In the genomic region with DNA sequence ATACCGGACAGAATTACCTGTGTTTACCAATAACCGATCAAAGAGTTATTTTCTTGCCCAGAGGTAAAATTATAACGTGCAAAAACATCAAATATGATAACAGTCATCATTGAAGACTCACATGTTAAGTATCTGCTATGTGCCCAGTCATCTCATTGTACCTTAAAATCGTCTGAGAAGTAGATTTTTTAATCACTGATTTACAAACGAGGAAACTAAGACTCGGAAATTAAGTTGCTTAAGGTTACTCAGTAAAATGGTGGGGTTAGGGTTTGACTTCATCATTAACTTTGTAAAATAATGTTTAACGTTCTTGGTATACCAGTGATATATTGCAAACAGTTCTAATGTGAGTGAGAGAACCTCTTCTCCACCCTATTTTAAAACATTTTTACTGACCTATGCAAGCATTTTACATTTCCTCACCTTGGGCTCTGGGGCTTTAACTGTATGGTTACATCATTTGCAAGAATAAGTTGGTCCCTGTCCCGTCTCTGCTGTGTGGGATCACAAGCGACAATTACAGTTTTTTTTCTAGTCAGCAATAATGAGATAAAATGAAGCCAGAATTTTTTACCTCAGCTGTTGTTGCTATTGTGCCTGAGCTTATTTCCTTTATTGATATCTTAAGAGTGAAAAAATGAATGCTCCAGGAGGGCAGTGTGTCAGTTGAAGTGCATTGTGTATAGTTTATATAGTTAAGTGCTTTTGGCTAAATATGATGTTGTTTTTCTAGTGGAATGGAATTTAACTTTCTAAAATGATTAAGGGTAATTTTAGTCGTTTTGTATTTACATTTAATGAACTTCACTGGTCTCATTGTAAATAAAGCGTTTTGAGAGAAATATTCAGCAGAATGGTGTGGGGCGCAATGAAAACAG, we compare ENCODE assay signal across 1 cellular context.
A peak's percentile ranks its signal among the peaks of the same experiment; 100 is the strongest.
TF ChIP-seq lines count a peak whose summit lies in the region.

No MANE protein-coding gene starts in this region.

TF ChIP-seq in HepG2, 621 proteins besides CTCF, POLR2A, EP300 and RAD21:
- TF ChIP-seq ZNF432 (CRISPR knock-in tag; IDR thresholded peaks at IDR 0.05; ENCODE audit: borderline replicate concordance) (no peak), ZSCAN9 (CRISPR knock-in tag; IDR thresholded peaks at IDR 0.05; ENCODE audit: borderline replicate concordance) (no peak), ZIK1 (CRISPR knock-in tag; IDR thresholded peaks at IDR 0.05; ENCODE audit: borderline replicate concordance, low read depth) (no peak), ZNF709 (CRISPR knock-in tag; IDR thresholded peaks at IDR 0.05) (no peak), ZNF614 (CRISPR knock-in tag; IDR thresholded peaks at IDR 0.05; ENCODE audit: borderline replicate concordance) (no peak), MXI1 (IDR thresholded peaks at IDR 0.05; ENCODE audit: borderline replicate concordance, low read depth, low read length) (no peak), MLLT10 (CRISPR knock-in tag; IDR thresholded peaks at IDR 0.05) (no peak), MBNL3 (CRISPR knock-in tag; conservative IDR thresholded peaks at IDR 0.05) (no peak), ZNF549 (CRISPR knock-in tag; IDR thresholded peaks at IDR 0.05) (no peak), SMYD3 (CRISPR knock-in tag; IDR thresholded peaks at IDR 0.05) (no peak), ZBTB3 (CRISPR knock-in tag; IDR thresholded peaks at IDR 0.05; ENCODE audit: borderline replicate concordance, low read depth) (0 out of 2 replicates have a peak, but pooled peaks have one; percentile 1), MAFF (IDR thresholded peaks at IDR 0.05; ENCODE audit: low read depth, low read length) (0 out of 2 replicates have a peak, but pooled peaks have one; percentile 39), MAFK (conservative IDR thresholded peaks at IDR 0.05 in 1 of 2, IDR thresholded peaks at IDR 0.05 in 1 of 2; ENCODE audit: low read length in 2 of 2) (peak; percentile 53 to 62), RXRA (CRISPR knock-in tag; IDR thresholded peaks at IDR 0.05) (no peak), CBX2 (IDR thresholded peaks at IDR 0.05; ENCODE audit: low read depth, low read length) (no peak), CBX2 (CRISPR knock-in tag; IDR thresholded peaks at IDR 0.05; ENCODE audit: low read depth) (no peak), CREB1 (IDR thresholded peaks at IDR 0.05) (no peak), CREB1 (CRISPR knock-in tag; IDR thresholded peaks at IDR 0.05) (0 out of 2 replicates have a peak, but pooled peaks have one; percentile 17), PCBP1 (IDR thresholded peaks at IDR 0.05; ENCODE audit: borderline replicate concordance, low read depth, low read length) (no peak), ZNF720 (CRISPR knock-in tag; IDR thresholded peaks at IDR 0.05) (no peak), CEBPG (CRISPR knock-in tag; IDR thresholded peaks at IDR 0.05) (peak; percentile 35; the same call in 1 of the 2 replicates), ZBTB7B (CRISPR knock-in tag; IDR thresholded peaks at IDR 0.05) (no peak), REXO4 (CRISPR knock-in tag; IDR thresholded peaks at IDR 0.05; ENCODE audit: borderline replicate concordance) (no peak), ZC3H4 (CRISPR knock-in tag; IDR thresholded peaks at IDR 0.05; ENCODE audit: borderline replicate concordance) (no peak), RELA (CRISPR knock-in tag; IDR thresholded peaks at IDR 0.05) (no peak)
- TF ChIP-seq, protein P1, sequence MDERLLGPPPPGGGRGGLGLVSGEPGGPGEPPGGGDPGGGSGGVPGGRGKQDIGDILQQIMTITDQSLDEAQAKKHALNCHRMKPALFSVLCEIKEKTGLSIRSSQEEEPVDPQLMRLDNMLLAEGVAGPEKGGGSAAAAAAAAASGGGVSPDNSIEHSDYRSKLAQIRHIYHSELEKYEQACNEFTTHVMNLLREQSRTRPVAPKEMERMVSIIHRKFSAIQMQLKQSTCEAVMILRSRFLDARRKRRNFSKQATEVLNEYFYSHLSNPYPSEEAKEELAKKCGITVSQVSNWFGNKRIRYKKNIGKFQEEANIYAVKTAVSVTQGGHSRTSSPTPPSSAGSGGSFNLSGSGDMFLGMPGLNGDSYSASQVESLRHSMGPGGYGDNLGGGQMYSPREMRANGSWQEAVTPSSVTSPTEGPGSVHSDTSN (CRISPR knock-in tag; IDR thresholded peaks at IDR 0.05): no peak
- TF ChIP-seq, protein P2, sequence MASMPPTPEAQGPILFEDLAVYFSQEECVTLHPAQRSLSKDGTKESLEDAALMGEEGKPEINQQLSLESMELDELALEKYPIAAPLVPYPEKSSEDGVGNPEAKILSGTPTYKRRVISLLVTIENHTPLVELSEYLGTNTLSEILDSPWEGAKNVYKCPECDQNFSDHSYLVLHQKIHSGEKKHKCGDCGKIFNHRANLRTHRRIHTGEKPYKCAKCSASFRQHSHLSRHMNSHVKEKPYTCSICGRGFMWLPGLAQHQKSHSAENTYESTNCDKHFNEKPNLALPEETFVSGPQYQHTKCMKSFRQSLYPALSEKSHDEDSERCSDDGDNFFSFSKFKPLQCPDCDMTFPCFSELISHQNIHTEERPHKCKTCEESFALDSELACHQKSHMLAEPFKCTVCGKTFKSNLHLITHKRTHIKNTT (CRISPR knock-in tag; IDR thresholded peaks at IDR 0.05): no peak
- TF ChIP-seq, protein P3, sequence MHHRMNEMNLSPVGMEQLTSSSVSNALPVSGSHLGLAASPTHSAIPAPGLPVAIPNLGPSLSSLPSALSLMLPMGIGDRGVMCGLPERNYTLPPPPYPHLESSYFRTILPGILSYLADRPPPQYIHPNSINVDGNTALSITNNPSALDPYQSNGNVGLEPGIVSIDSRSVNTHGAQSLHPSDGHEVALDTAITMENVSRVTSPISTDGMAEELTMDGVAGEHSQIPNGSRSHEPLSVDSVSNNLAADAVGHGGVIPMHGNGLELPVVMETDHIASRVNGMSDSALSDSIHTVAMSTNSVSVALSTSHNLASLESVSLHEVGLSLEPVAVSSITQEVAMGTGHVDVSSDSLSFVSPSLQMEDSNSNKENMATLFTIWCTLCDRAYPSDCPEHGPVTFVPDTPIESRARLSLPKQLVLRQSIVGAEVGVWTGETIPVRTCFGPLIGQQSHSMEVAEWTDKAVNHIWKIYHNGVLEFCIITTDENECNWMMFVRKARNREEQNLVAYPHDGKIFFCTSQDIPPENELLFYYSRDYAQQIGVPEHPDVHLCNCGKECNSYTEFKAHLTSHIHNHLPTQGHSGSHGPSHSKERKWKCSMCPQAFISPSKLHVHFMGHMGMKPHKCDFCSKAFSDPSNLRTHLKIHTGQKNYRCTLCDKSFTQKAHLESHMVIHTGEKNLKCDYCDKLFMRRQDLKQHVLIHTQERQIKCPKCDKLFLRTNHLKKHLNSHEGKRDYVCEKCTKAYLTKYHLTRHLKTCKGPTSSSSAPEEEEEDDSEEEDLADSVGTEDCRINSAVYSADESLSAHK (CRISPR knock-in tag; IDR thresholded peaks at IDR 0.05; ENCODE audit: borderline replicate concordance): no peak
- TF ChIP-seq, protein P4, sequence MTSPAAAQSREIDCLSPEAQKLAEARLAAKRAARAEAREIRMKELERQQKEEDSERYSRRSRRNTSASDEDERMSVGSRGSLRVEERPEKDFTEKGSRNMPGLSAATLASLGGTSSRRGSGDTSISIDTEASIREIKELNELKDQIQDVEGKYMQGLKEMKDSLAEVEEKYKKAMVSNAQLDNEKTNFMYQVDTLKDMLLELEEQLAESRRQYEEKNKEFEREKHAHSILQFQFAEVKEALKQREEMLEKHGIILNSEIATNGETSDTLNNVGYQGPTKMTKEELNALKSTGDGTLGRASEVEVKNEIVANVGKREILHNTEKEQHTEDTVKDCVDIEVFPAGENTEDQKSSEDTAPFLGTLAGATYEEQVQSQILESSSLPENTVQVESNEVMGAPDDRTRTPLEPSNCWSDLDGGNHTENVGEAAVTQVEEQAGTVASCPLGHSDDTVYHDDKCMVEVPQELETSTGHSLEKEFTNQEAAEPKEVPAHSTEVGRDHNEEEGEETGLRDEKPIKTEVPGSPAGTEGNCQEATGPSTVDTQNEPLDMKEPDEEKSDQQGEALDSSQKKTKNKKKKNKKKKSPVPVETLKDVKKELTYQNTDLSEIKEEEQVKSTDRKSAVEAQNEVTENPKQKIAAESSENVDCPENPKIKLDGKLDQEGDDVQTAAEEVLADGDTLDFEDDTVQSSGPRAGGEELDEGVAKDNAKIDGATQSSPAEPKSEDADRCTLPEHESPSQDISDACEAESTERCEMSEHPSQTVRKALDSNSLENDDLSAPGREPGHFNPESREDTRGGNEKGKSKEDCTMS (CRISPR knock-in tag; conservative IDR thresholded peaks at IDR 0.05): no peak
- TF ChIP-seq, protein P5, sequence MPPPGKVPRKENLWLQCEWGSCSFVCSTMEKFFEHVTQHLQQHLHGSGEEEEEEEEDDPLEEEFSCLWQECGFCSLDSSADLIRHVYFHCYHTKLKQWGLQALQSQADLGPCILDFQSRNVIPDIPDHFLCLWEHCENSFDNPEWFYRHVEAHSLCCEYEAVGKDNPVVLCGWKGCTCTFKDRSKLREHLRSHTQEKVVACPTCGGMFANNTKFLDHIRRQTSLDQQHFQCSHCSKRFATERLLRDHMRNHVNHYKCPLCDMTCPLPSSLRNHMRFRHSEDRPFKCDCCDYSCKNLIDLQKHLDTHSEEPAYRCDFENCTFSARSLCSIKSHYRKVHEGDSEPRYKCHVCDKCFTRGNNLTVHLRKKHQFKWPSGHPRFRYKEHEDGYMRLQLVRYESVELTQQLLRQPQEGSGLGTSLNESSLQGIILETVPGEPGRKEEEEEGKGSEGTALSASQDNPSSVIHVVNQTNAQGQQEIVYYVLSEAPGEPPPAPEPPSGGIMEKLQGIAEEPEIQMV (CRISPR knock-in tag; IDR thresholded peaks at IDR 0.05; ENCODE audit: low read depth): no peak
- TF ChIP-seq, protein P6, sequence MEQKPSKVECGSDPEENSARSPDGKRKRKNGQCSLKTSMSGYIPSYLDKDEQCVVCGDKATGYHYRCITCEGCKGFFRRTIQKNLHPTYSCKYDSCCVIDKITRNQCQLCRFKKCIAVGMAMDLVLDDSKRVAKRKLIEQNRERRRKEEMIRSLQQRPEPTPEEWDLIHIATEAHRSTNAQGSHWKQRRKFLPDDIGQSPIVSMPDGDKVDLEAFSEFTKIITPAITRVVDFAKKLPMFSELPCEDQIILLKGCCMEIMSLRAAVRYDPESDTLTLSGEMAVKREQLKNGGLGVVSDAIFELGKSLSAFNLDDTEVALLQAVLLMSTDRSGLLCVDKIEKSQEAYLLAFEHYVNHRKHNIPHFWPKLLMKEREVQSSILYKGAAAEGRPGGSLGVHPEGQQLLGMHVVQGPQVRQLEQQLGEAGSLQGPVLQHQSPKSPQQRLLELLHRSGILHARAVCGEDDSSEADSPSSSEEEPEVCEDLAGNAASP (CRISPR knock-in tag; IDR thresholded peaks at IDR 0.05; ENCODE audit: borderline replicate concordance): no peak
- TF ChIP-seq, protein P7, sequence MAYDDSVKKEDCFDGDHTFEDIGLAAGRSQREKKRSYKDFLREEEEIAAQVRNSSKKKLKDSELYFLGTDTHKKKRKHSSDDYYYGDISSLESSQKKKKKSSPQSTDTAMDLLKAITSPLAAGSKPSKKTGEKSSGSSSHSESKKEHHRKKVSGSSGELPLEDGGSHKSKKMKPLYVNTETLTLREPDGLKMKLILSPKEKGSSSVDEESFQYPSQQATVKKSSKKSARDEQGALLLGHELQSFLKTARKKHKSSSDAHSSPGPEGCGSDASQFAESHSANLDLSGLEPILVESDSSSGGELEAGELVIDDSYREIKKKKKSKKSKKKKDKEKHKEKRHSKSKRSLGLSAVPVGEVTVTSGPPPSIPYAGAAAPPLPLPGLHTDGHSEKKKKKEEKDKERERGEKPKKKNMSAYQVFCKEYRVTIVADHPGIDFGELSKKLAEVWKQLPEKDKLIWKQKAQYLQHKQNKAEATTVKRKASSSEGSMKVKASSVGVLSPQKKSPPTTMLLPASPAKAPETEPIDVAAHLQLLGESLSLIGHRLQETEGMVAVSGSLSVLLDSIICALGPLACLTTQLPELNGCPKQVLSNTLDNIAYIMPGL (CRISPR knock-in tag; IDR thresholded peaks at IDR 0.05; ENCODE audit: borderline replicate concordance in 1 of 2, low read depth in 1 of 2): no peak
- TF ChIP-seq, protein P8, sequence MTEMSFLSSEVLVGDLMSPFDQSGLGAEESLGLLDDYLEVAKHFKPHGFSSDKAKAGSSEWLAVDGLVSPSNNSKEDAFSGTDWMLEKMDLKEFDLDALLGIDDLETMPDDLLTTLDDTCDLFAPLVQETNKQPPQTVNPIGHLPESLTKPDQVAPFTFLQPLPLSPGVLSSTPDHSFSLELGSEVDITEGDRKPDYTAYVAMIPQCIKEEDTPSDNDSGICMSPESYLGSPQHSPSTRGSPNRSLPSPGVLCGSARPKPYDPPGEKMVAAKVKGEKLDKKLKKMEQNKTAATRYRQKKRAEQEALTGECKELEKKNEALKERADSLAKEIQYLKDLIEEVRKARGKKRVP (CRISPR knock-in tag; IDR thresholded peaks at IDR 0.05): peak in 1 of 2 experiments; percentile 75; a peak in 2 of 4 replicates
